In genomic region chr2:73679951-73680571, GRCh38 we compare ENCODE assay signal across 8 cellular contexts. TPM values are rescaled to one million over a fixed set of nuclear protein-coding genes. Genes with fewer than 3 reads are reported as not detected.
DNase-seq lines count a peak whose midpoint lies in the region; ATAC-seq, FAIRE-seq and TF ChIP-seq lines count a peak whose summit lies in the region.
"Not testable (repeated sequence)": the region's sequence is repeated elsewhere in the genome, so short reads cannot be mapped to it uniquely, and the experiment has no call there.

No MANE protein-coding gene starts in this region.

- H3K14ac ChIP-seq in mesenchymal stem cell (ENCODE audit: low read length in 2 of 2) = not testable (repeated sequence)

- not testable (repeated sequence) for H3K9ac ChIP-seq in mesenchymal stem cell (ENCODE audit: low read length)

- not testable (repeated sequence) for H3K9me3 ChIP-seq in mesenchymal stem cell (ENCODE audit: control insufficient read depth, low read length)

- not testable (repeated sequence) for H3K4me1 ChIP-seq in mesenchymal stem cell (ENCODE audit: control insufficient read depth, insufficient read depth, low read depth, low read length)

- FAIRE-seq in D721Med (lab: Jason Lieb, UNC) = not testable (repeated sequence)

- 28% methylated on average over 4 of the region's 5 CpGs for WGBS in mesenchymal stem cell

- H2AFZ ChIP-seq in mesenchymal stem cell (ENCODE audit: low read depth, low read length) = not testable (repeated sequence)

- not testable (repeated sequence) for H2BK15ac ChIP-seq in mesenchymal stem cell (ENCODE audit: low read depth, poor library complexity, severe bottlenecking)

- not testable (repeated sequence) for H4K8ac ChIP-seq in mesenchymal stem cell (ENCODE audit: low read length)

- not testable (repeated sequence) for DNase-seq in D721Med (ENCODE audit: insufficient read length, low spot score); HFF-Myc (ENCODE audit: extremely low read depth, low read depth)
- peak; percentile 23 for DNase-seq in NCI-H2171 treated with DMSO at 0.1 percent for 48 hours (lab: John Stamatoyannopoulos, UW)
- peak; percentile 37 for DNase-seq in astrocyte of the hippocampus (ENCODE audit: low read depth, low spot score)
- DNase-seq in globus pallidus (ENCODE audit: low spot score) = peak; percentile 11
- peak; percentile 5 for DNase-seq in mesenchymal stem cell
- peak; percentile 46 for DNase-seq in stimulated activated naive CD8-positive, alpha-beta T cell treated with anti-CD3 and anti-CD28 coated beads, Interleukin-15, Interleukin-2, amounts not matched to agents 100 U/mL and 50 U/mL, for 24 hours

- H2BK120ac ChIP-seq in mesenchymal stem cell (ENCODE audit: low read depth, low read length) = not testable (repeated sequence)

- not testable (repeated sequence) for H3K23ac ChIP-seq in mesenchymal stem cell (ENCODE audit: low read length in 2 of 2)

- H3K4me3 ChIP-seq in HFF-Myc (replicated peaks; ENCODE audit: low read depth, low read length); mesenchymal stem cell (ENCODE audit: insufficient read depth in 1 of 2, low read depth in 1 of 2, low read length in 2 of 2): not testable (repeated sequence)

- peak; percentile 80 for ATAC-seq in SK-N-SH treated with all-trans-retinoic acid at 6 μM for 48 hours
- ATAC-seq in stimulated activated naive CD8-positive, alpha-beta T cell treated with anti-CD3 and anti-CD28 coated beads, Interleukin-15, Interleukin-2, amounts not matched to agents 100 U/mL and 50 U/mL, for 24 hours = not testable (repeated sequence)

- not testable (repeated sequence) for H2BK12ac ChIP-seq in mesenchymal stem cell (ENCODE audit: low read length in 2 of 2)

- TF ChIP-seq CTCF in D721Med (IDR thresholded peaks at IDR 0.05; ENCODE audit: insufficient read depth, missing control alignments) (peak; percentile 39), HFF-Myc (IDR thresholded peaks at IDR 0.05; ENCODE audit: low read depth, low read length, missing control alignments) (peak; percentile 60)

- H3K27ac ChIP-seq in mesenchymal stem cell (ENCODE audit: low read length, poor library complexity, severe bottlenecking) = not testable (repeated sequence)

- H3K79me1 ChIP-seq in mesenchymal stem cell (replicated peaks; ENCODE audit: low read length, poor library complexity, severe bottlenecking) = not testable (repeated sequence)

- H3K36me3 ChIP-seq in mesenchymal stem cell (ENCODE audit: control insufficient read depth in 1 of 2, insufficient read depth in 2 of 2, low read depth in 1 of 2, low read length in 2 of 2) = not testable (repeated sequence)

- not testable (repeated sequence) for H3K4me2 ChIP-seq in mesenchymal stem cell (ENCODE audit: low read length, poor library complexity, severe bottlenecking)

- not testable (repeated sequence) for H3K18ac ChIP-seq in mesenchymal stem cell (ENCODE audit: low read depth in 1 of 2, low read length in 2 of 2)

- H3K4ac ChIP-seq in mesenchymal stem cell (ENCODE audit: low read depth in 1 of 2, low read length in 2 of 2) = not testable (repeated sequence)

- H4K91ac ChIP-seq in mesenchymal stem cell (ENCODE audit: low read length) = not testable (repeated sequence)

- not testable (repeated sequence) for H2BK5ac ChIP-seq in mesenchymal stem cell (ENCODE audit: low read depth, low read length, poor library complexity, severe bottlenecking)

- not testable (repeated sequence) for H2AK5ac ChIP-seq in mesenchymal stem cell (ENCODE audit: low read length, severe bottlenecking)

- H3K27me3 ChIP-seq in mesenchymal stem cell (ENCODE audit: control insufficient read depth in 1 of 2, insufficient read depth in 1 of 2, low read length in 2 of 2) = peaks cover 7 to 52% of the 10 kb centered on the region in 2 experiments

RNA-seq across cellular contexts. Expression of gene NAT8, which starts 37.8 kb away (rescaled TPM):
- polyA plus RNA-seq in mesenchymal stem cell (2013, experiment 1 of 2) = not detected
- not detected for polyA plus RNA-seq in mesenchymal stem cell (2013, experiment 2 of 2)

RNA-seq across cellular contexts. Expression of gene TPRKB, which starts 57.1 kb away (rescaled TPM):
- 38.2 TPM for polyA plus RNA-seq in mesenchymal stem cell (2013, experiment 1 of 2)
- 36.4 TPM for polyA plus RNA-seq in mesenchymal stem cell (2013, experiment 2 of 2)
